Comparison of ENCODE assay signal across 19 cellular contexts in the genomic region with DNA sequence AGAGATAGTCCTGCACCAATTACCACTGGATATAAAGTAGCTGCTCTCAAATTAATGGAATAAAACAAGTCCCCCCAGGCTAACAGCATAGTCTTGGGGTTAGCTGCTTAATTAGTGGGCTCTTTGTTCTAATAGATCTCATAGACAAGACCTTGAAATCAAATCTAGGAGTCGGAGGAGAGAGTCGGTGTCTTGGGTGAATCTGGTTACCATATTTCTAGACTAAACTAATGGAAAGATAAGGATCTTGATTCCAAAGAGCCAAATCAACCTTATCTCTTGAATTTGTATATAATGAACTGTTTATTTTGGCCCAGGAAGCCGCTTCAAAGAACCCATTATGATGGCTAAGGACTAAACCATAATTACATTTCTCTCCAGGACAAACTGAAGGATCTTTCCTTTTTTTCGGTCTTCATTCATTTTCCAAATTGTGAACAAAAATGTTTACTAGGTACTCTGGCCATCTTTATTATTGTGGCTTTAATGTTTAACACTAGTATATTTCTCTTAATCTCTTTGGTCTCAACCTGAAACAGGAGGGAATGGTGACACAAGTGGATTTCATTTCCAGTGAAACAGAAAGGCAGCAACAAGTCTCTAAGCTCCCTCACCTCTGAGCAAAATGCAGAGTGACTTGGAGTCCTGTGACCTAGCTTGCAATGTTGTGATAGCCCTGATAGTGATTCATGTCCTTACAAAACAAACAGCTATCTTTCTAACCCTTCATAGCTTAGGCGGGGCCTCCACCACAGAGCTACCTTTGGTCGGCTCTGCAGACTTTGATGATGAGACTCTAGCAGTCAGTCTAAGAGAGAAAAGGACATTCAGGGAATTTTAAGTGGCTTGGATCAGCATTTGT.
DNase-seq lines count a peak whose midpoint lies in the region; ATAC-seq, FAIRE-seq and TF ChIP-seq lines count a peak whose summit lies in the region.
"Had no signal": no experiment of that assay in that cellular context is flagged by ENCODE, and none has a peak within 500 bp of the region (broad histone marks: within the 10 kb centered on the region; RNA-seq: fewer than 3 reads in every experiment).

No MANE protein-coding gene starts in this region.

- no peaks in the 10 kb centered on the region for H3K27me3 ChIP-seq in liver (ENCODE audit: control insufficient read depth in 4 of 4, insufficient read depth in 4 of 4, low read length in 3 of 4)
- H3K27me3 ChIP-seq: uterus had no signal

- CTCF ChIA-PET in activated CD8-positive, alpha-beta T cell treated with anti-CD3 and anti-CD28 coated beads, Interleukin-2, amount 10 ng/mL, durations not matched to agents 7 days and 5 days (lab: Charles Lee) = no interaction called here

- H3K27ac ChIP-seq in liver (ENCODE audit: low read depth in 1 of 2, low read length in 2 of 2) = no peak overlapping the region
- no peak overlapping the region for H3K27ac ChIP-seq in kidney (ENCODE audit: low read depth in 2 of 2, low read length in 2 of 2)
- H3K27ac ChIP-seq: uterus had no signal

- H3K4me1 Mint-ChIP-seq in activated CD8-positive, alpha-beta T cell treated with anti-CD3 and anti-CD28 coated beads, Interleukin-2, amount 10 ng/mL, durations not matched to agents 7 days and 5 days (ENCODE audit: low read depth) = no peaks in the 10 kb centered on the region
- H3K4me1 Mint-ChIP-seq: activated CD4-positive, alpha-beta memory T cell treated with anti-CD3 and anti-CD28 coated beads, Interleukin-2, amount 10 ng/mL, durations not matched to agents 7 days and 5 days; B cell; H9; naive B cell; stimulated activated naive B cell treated with anti-CD40 and anti-IgM and Interleukin-4, amounts not matched to agents 10 μg/mL and 1 μg/mL and 100 μg/mL, for 72 hours had no signal

- H3K9ac ChIP-seq in liver (ENCODE audit: low read depth in 1 of 2, low read length in 2 of 2) (no peak overlapping the region), kidney (ENCODE audit: low read length in 2 of 2) (no peak overlapping the region)

- H3K4me3 ChIP-seq in liver (ENCODE audit: low read depth in 1 of 3, low read length in 3 of 3) (no peak overlapping the region), kidney (ENCODE audit: low read length in 2 of 2) (no peak overlapping the region)
- H3K4me3 ChIP-seq: uterus had no signal

- ATAC-seq in activated CD8-positive, alpha-beta T cell treated with anti-CD3 and anti-CD28 coated beads, Interleukin-2, amount 10 ng/mL, durations not matched to agents 7 days and 5 days = no peak
- no peak for ATAC-seq in HG02610 (IDR thresholded peaks at IDR 0.05; ENCODE audit: unreplicated experiment)
- ATAC-seq: effector memory CD8-positive, alpha-beta T cell; stimulated activated naive B cell treated with anti-CD40 and anti-IgM and Interleukin-4, amounts not matched to agents 10 μg/mL and 1 μg/mL and 100 μg/mL, for 72 hours had no signal

- intact Hi-C loops in kidney (cut with DNase I) = no loop called here

- 64% methylated on average over 6 of the region's 6 CpGs for WGBS in liver

- peaks cover 5% of the 10 kb centered on the region for H3K27me3 Mint-ChIP-seq in activated CD8-positive, alpha-beta T cell treated with anti-CD3 and anti-CD28 coated beads, Interleukin-2, amount 10 ng/mL, durations not matched to agents 7 days and 5 days (ENCODE audit: low read depth)
- H3K27me3 Mint-ChIP-seq: B cell; naive B cell; stimulated activated naive B cell treated with anti-CD40 and anti-IgM and Interleukin-4, amounts not matched to agents 10 μg/mL and 1 μg/mL and 100 μg/mL, for 72 hours had no signal

- POLR2A ChIA-PET in activated CD8-positive, alpha-beta T cell treated with anti-CD3 and anti-CD28 coated beads, Interleukin-2, amount 10 ng/mL, durations not matched to agents 7 days and 5 days (lab: Charles Lee) = no interaction called here

- TF ChIP-seq CTCF in liver (IDR thresholded peaks at IDR 0.05; ENCODE audit: low read depth, low read length, missing input control) (no peak), kidney (IDR thresholded peaks at IDR 0.05; ENCODE audit: borderline replicate concordance, extremely low read depth, insufficient read depth) (no peak)

- H3K36me3 ChIP-seq in liver (ENCODE audit: control insufficient read depth in 4 of 4, insufficient read depth in 3 of 4, low read depth in 1 of 4, low read length in 3 of 4) = no peaks in the 10 kb centered on the region
- no peaks in the 10 kb centered on the region for H3K36me3 ChIP-seq in kidney (ENCODE audit: control insufficient read depth in 1 of 2, insufficient read depth in 2 of 2, low read length in 2 of 2)
- H3K36me3 ChIP-seq: uterus had no signal

- peak; percentile 74 for DNase-seq in DMS153 (lab: John Stamatoyannopoulos, UW)
- DNase-seq in M059J (ENCODE audit: low read depth) = peak; percentile 84
- peak; percentile 8 for DNase-seq in astrocyte of the hippocampus (ENCODE audit: low read depth, low spot score)
- DNase-seq in kidney = no peak
- DNase-seq in activated CD8-positive, alpha-beta T cell treated with anti-CD3 and anti-CD28 coated beads, Interleukin-2, amount 10 ng/mL, durations not matched to agents 7 days and 5 days = no peak
- DNase-seq in NCI-H2171 treated with DMSO at 0.1 percent for 48 hours (lab: John Stamatoyannopoulos, UW) = no peak
- DNase-seq: activated CD4-positive, alpha-beta memory T cell treated with anti-CD3 and anti-CD28 coated beads, Interleukin-2, amount 10 ng/mL, durations not matched to agents 7 days and 5 days; activated effector memory CD4-positive, alpha-beta T cell treated with Interleukin-2 at 50 U/mL for 16 hours; effector memory CD8-positive, alpha-beta T cell; H9; MM.1S; naive B cell; NCI-H446 treated with DMSO at 0.1 percent for 48 hours; stimulated activated naive B cell treated with anti-CD40 and anti-IgM and Interleukin-4, amounts not matched to agents 10 μg/mL and 1 μg/mL and 100 μg/mL, for 72 hours; uterus had no signal

- H3K4me1 ChIP-seq in liver (ENCODE audit: control insufficient read depth in 4 of 4, insufficient read depth in 4 of 4, low read length in 3 of 4) (no peaks in the 10 kb centered on the region), kidney (ENCODE audit: control insufficient read depth in 1 of 2, insufficient read depth in 1 of 2, low read depth in 1 of 2, low read length in 2 of 2) (no peaks in the 10 kb centered on the region)
- H3K4me1 ChIP-seq: uterus had no signal

- H3K9me3 ChIP-seq in liver (ENCODE audit: control insufficient read depth in 4 of 4, low read length in 3 of 4) = no peaks in the 10 kb centered on the region
- H3K9me3 ChIP-seq in kidney (ENCODE audit: control insufficient read depth in 1 of 2, low read length in 2 of 2) = no peaks in the 10 kb centered on the region
- H3K9me3 ChIP-seq: uterus had no signal

- H3K4me3 Mint-ChIP-seq in activated CD8-positive, alpha-beta T cell treated with anti-CD3 and anti-CD28 coated beads, Interleukin-2, amount 10 ng/mL, durations not matched to agents 7 days and 5 days = no peak overlapping the region
- H3K4me3 Mint-ChIP-seq: activated CD4-positive, alpha-beta memory T cell treated with anti-CD3 and anti-CD28 coated beads, Interleukin-2, amount 10 ng/mL, durations not matched to agents 7 days and 5 days; B cell; effector memory CD8-positive, alpha-beta T cell; H9; naive B cell; stimulated activated naive B cell treated with anti-CD40 and anti-IgM and Interleukin-4, amounts not matched to agents 10 μg/mL and 1 μg/mL and 100 μg/mL, for 72 hours had no signal

- peak in 1 of 2 donors; percentile 20 for TF ChIP-seq RAD21 in liver (IDR thresholded peaks at IDR 0.05)

- H3K36me3 Mint-ChIP-seq in activated CD8-positive, alpha-beta T cell treated with anti-CD3 and anti-CD28 coated beads, Interleukin-2, amount 10 ng/mL, durations not matched to agents 7 days and 5 days (ENCODE audit: low read depth) = no peaks in the 10 kb centered on the region

- peaks cover 2% of the 10 kb centered on the region for H3K9me3 Mint-ChIP-seq in activated CD8-positive, alpha-beta T cell treated with anti-CD3 and anti-CD28 coated beads, Interleukin-2, amount 10 ng/mL, durations not matched to agents 7 days and 5 days (ENCODE audit: insufficient read depth)

- H3K27ac Mint-ChIP-seq in activated CD8-positive, alpha-beta T cell treated with anti-CD3 and anti-CD28 coated beads, Interleukin-2, amount 10 ng/mL, durations not matched to agents 7 days and 5 days = no peak overlapping the region
- H3K27ac Mint-ChIP-seq: activated CD4-positive, alpha-beta memory T cell treated with anti-CD3 and anti-CD28 coated beads, Interleukin-2, amount 10 ng/mL, durations not matched to agents 7 days and 5 days; B cell; effector memory CD8-positive, alpha-beta T cell; H9; naive B cell; stimulated activated naive B cell treated with anti-CD40 and anti-IgM and Interleukin-4, amounts not matched to agents 10 μg/mL and 1 μg/mL and 100 μg/mL, for 72 hours had no signal

- no peak for FAIRE-seq in kidney (lab: Jason Lieb, UNC)
- FAIRE-seq: islet of Langerhans had no signal

TF ChIP-seq in liver, 16 proteins besides CTCF, POLR2A, EP300 and RAD21 (continues in another document):
- TF ChIP-seq RXRA (IDR thresholded peaks at IDR 0.05) = peak in 1 of 2 donors; percentile 38
- TF ChIP-seq HNF4G (IDR thresholded peaks at IDR 0.05) = no peak
- TF ChIP-seq TAF1 (conservative IDR thresholded peaks at IDR 0.05) = no peak
- no peak for TF ChIP-seq FOXA1 (IDR thresholded peaks at IDR 0.05)
- peak; percentile 18 to 36 for TF ChIP-seq HNF4A (conservative IDR thresholded peaks at IDR 0.05)
- no peak for TF ChIP-seq GABPA (IDR thresholded peaks at IDR 0.05 in 1 of 2, conservative IDR thresholded peaks at IDR 0.05 in 1 of 2)
- peak in 1 of 2 donors; percentile 23 for TF ChIP-seq JUND (IDR thresholded peaks at IDR 0.05)
- TF ChIP-seq, protein P1, sequence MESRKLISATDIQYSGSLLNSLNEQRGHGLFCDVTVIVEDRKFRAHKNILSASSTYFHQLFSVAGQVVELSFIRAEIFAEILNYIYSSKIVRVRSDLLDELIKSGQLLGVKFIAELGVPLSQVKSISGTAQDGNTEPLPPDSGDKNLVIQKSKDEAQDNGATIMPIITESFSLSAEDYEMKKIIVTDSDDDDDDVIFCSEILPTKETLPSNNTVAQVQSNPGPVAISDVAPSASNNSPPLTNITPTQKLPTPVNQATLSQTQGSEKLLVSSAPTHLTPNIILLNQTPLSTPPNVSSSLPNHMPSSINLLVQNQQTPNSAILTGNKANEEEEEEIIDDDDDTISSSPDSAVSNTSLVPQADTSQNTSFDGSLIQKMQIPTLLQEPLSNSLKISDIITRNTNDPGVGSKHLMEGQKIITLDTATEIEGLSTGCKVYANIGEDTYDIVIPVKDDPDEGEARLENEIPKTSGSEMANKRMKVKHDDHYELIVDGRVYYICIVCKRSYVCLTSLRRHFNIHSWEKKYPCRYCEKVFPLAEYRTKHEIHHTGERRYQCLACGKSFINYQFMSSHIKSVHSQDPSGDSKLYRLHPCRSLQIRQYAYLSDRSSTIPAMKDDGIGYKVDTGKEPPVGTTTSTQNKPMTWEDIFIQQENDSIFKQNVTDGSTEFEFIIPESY (IDR thresholded peaks at IDR 0.05) = no peak
- TF ChIP-seq, protein P2, sequence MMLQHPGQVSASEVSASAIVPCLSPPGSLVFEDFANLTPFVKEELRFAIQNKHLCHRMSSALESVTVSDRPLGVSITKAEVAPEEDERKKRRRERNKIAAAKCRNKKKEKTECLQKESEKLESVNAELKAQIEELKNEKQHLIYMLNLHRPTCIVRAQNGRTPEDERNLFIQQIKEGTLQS (IDR thresholded peaks at IDR 0.05) = no peak
- TF ChIP-seq EGR1 (IDR thresholded peaks at IDR 0.05; ENCODE audit: low read depth in 2 of 2) = no peak

Comparison
In these comparisons a context has a peak if more than half of its experiments do, and no peak if none do; other contexts are left out.
1. DNase-seq: peak in DMS153 (single experiment), M059J (single experiment) and astrocyte of the hippocampus (single experiment); none in kidney (single experiment), activated CD8-positive, alpha-beta T cell treated with anti-CD3 and anti-CD28 coated beads, Interleukin-2, amount 10 ng/mL, durations not matched to agents 7 days and 5 days (single experiment) and NCI-H2171 treated with DMSO at 0.1 percent for 48 hours (single experiment).